ENCODE assay signal across 2 cellular contexts in the genomic region with DNA sequence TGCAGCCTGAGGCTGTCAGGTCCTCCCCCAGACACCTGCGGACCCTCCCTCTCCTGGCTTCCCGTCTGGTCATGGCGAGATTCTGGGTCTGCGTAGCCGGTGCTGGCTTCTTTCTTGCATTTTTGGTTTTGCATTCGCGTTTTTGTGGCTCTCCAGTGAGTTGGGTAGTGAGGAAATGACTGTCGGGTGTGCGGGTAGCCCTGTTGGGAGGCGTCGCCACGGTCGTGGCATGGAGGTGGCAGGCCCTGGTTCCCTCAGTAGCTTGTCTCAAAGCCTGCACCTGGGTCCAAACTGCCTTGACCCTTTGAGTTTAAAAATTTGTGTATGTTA.
TF ChIP-seq lines count a peak whose summit lies in the region.

No MANE protein-coding gene starts in this region.

TF ChIP-seq in IMR-90, 13 proteins besides CTCF, POLR2A, EP300 and RAD21:
- TF ChIP-seq NFE2L2 (IDR thresholded peaks at IDR 0.05; ENCODE audit: low read depth, low read length) (no peak), MXI1 (IDR thresholded peaks at IDR 0.05; ENCODE audit: borderline replicate concordance, low read depth, low read length) (no peak), CEBPB (IDR thresholded peaks at IDR 0.05; ENCODE audit: low read depth, low read length) (no peak)
- TF ChIP-seq, protein P1, sequence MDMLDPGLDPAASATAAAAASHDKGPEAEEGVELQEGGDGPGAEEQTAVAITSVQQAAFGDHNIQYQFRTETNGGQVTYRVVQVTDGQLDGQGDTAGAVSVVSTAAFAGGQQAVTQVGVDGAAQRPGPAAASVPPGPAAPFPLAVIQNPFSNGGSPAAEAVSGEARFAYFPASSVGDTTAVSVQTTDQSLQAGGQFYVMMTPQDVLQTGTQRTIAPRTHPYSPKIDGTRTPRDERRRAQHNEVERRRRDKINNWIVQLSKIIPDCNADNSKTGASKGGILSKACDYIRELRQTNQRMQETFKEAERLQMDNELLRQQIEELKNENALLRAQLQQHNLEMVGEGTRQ (IDR thresholded peaks at IDR 0.05; ENCODE audit: low read depth, low read length), result no peak

TF ChIP-seq in endothelial cell of umbilical vein, 7 proteins besides CTCF, POLR2A, EP300 and RAD21:
- TF ChIP-seq POLR2AphosphoS5 (IDR thresholded peaks at IDR 0.05; ENCODE audit: insufficient read depth, low read depth, low read length) (no peak), MYC (IDR thresholded peaks at IDR 0.05; ENCODE audit: low read depth, low read length) (no peak), FOS (IDR thresholded peaks at IDR 0.05; ENCODE audit: borderline replicate concordance, insufficient read depth, low read length) (no peak), JUN (IDR thresholded peaks at IDR 0.05; ENCODE audit: borderline replicate concordance, insufficient read depth, insufficient read length, low read depth) (no peak), EZH2 (IDR thresholded peaks at IDR 0.05; ENCODE audit: borderline replicate concordance, low read depth, low read length, severe bottlenecking) (no peak)
- TF ChIP-seq, protein P2, sequence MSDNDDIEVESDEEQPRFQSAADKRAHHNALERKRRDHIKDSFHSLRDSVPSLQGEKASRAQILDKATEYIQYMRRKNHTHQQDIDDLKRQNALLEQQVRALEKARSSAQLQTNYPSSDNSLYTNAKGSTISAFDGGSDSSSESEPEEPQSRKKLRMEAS (IDR thresholded peaks at IDR 0.05; ENCODE audit: insufficient read depth, insufficient read length), result no peak
